5 cellular contexts compared by ENCODE assay signal in genomic region chrX:153002182-153002581, GRCh38. TPM values are rescaled to one million over a fixed set of nuclear protein-coding genes. Genes with fewer than 3 reads are reported as not detected.
"Had no signal": no experiment of that assay in that cellular context is flagged by ENCODE, and none has a peak within 500 bp of the region (broad histone marks: within the 10 kb centered on the region; RNA-seq: fewer than 3 reads in every experiment).

No MANE protein-coding gene starts in this region.

RNA-seq across cellular contexts. Expression of gene PNMA5, which starts 8.3 kb away (rescaled TPM):
- total RNA-seq: GM23248, H4, H7, H9, HFFc6 had no signal
- polyA plus RNA-seq: GM23248 had no signal

RNA-seq across cellular contexts. Expression of gene PNMA3, which starts 54.1 kb away (rescaled TPM):
- total RNA-seq: GM23248, HFFc6 had no signal
- polyA plus RNA-seq: GM23248 had no signal
